Comparison of ENCODE assay signal across 12 cellular contexts in the genomic region with DNA sequence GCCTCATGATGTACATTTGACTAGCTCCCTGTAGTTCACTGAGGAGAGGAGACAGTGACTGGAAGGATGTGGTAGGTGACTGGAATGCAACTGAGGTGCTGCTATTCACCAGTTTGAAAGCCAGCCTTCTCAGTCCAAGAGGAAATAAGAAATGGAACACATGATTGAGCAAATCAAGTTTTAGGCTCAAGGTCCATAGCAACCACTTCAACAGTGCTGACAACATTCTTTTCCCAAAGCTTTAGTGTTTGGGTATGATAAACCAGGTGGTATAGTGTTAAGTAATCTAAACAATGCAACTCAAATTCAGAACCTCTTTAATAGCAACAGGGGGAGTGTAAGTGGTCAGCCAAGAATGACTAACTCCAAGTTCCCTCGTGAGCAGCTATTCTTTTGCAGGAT. TPM values are rescaled to one million over a fixed set of nuclear protein-coding genes. Genes with fewer than 3 reads are reported as not detected.
A peak's percentile ranks its signal among the peaks of the same experiment; 100 is the strongest.
DNase-seq lines count a peak whose midpoint lies in the region; ATAC-seq and TF ChIP-seq lines count a peak whose summit lies in the region.
"Had no signal": no experiment of that assay in that cellular context is flagged by ENCODE, and none has a peak within 500 bp of the region (broad histone marks: within the 10 kb centered on the region; RNA-seq: fewer than 3 reads in every experiment).

No MANE protein-coding gene starts in this region.

- no peaks in the 10 kb centered on the region for H3K9me2 ChIP-seq in SK-N-SH

- peaks cover 35% of the 10 kb centered on the region for H3K4me1 Mint-ChIP-seq in chondrocyte (ENCODE audit: low read depth)

- TF ChIP-seq CTCF in SK-N-SH (IDR thresholded peaks at IDR 0.05) (no peak), chondrocyte (IDR thresholded peaks at IDR 0.05) (no peak), upper lobe of left lung (IDR thresholded peaks at IDR 0.05) (no peak)

- H3K4me2 ChIP-seq in SK-N-SH = no peak overlapping the region

- no peak for TF ChIP-seq RAD21 in SK-N-SH (IDR thresholded peaks at IDR 0.05; ENCODE audit: low read length)

- TF ChIP-seq EP300 in SK-N-SH (IDR thresholded peaks at IDR 0.05; ENCODE audit: borderline replicate concordance in 1 of 2, low read depth in 1 of 2, low read length in 1 of 2) = no peak
- TF ChIP-seq EP300 in upper lobe of left lung (IDR thresholded peaks at IDR 0.05) = no peak

- ATAC-seq in SK-N-SH treated with all-trans-retinoic acid at 6 μM for 48 hours = peak; percentile 63
- peak; percentile 71 to 88 for ATAC-seq in upper lobe of left lung (ENCODE audit: low FRiP score in 2 of 2)
- ATAC-seq in HG02610 (IDR thresholded peaks at IDR 0.05; ENCODE audit: unreplicated experiment) = no peak
- no peak for ATAC-seq in HG02571 (IDR thresholded peaks at IDR 0.05; ENCODE audit: unreplicated experiment)
- ATAC-seq: T-helper 17 cell had no signal

- peak overlapping the region; percentile 85 for H3K27ac Mint-ChIP-seq in chondrocyte (ENCODE audit: unreplicated experiment)
- H3K27ac Mint-ChIP-seq: activated naive CD4-positive, alpha-beta T cell treated with anti-CD3 and anti-CD28 coated beads for 36 hours; T-helper 17 cell had no signal

- DNase-seq in SK-N-SH = no peak
- no peak for DNase-seq in chondrocyte (ENCODE audit: low spot score)
- peak; percentile 53 for DNase-seq in left kidney (ENCODE audit: low read depth, low spot score)
- no peak for DNase-seq in upper lobe of left lung
- no peak for DNase-seq in NCI-H2196 (lab: John Stamatoyannopoulos, UW; ENCODE audit: unreplicated experiment)
- DNase-seq: 8988T; activated naive CD4-positive, alpha-beta T cell treated with anti-CD3 and anti-CD28 coated beads for 36 hours; NCI-H1694; T-helper 17 cell had no signal

- no peaks in the 10 kb centered on the region for H3K9me3 Mint-ChIP-seq in chondrocyte (ENCODE audit: low read depth)
- H3K9me3 Mint-ChIP-seq: activated naive CD4-positive, alpha-beta T cell treated with anti-CD3 and anti-CD28 coated beads for 36 hours had no signal

- CTCF ChIA-PET in SK-N-SH (lab: Yijun Ruan, JAX) = interaction anchor here (0.8 to 1.6 kb wide), 2 partner anchors 15 to 31 kb away, joined by 3 to 6 read pairs; a partner anchor contains a TSS

- H3K27me3 ChIP-seq in SK-N-SH (ENCODE audit: insufficient read depth) (no peaks in the 10 kb centered on the region), upper lobe of left lung (no peaks in the 10 kb centered on the region)

- H3K4me1 ChIP-seq in SK-N-SH (ENCODE audit: control insufficient read depth in 1 of 2, insufficient read depth in 2 of 2, low read depth in 1 of 2, low read length in 1 of 2) (no peaks in the 10 kb centered on the region; a peak in 1 of 4 replicates), upper lobe of left lung (peaks cover 14 to 19% (median 18%) of the 10 kb centered on the region in 4 donors)

- H3K4me3 Mint-ChIP-seq in chondrocyte (ENCODE audit: unreplicated experiment) = no peak overlapping the region
- H3K4me3 Mint-ChIP-seq: activated naive CD4-positive, alpha-beta T cell treated with anti-CD3 and anti-CD28 coated beads for 36 hours; T-helper 17 cell had no signal

- no peaks in the 10 kb centered on the region for H4K20me1 ChIP-seq in SK-N-SH (ENCODE audit: insufficient read depth)

- H3K9ac ChIP-seq in SK-N-SH = no peak overlapping the region

- H3K36me3 ChIP-seq in SK-N-SH (replicated peaks in 1 of 2; ENCODE audit: control insufficient read depth in 1 of 2, insufficient read depth in 2 of 2, low read length in 1 of 2) (no peaks in the 10 kb centered on the region), upper lobe of left lung (no peaks in the 10 kb centered on the region)

- H3K9me3 ChIP-seq in SK-N-SH (no peaks in the 10 kb centered on the region), upper lobe of left lung (no peaks in the 10 kb centered on the region)

- peaks cover 7% of the 10 kb centered on the region for H3F3A ChIP-seq in SK-N-SH (replicated peaks; ENCODE audit: insufficient read depth)

- no peak overlapping the region for H2AFZ ChIP-seq in SK-N-SH (ENCODE audit: low read depth)

- H3K36me3 Mint-ChIP-seq in chondrocyte (ENCODE audit: low read depth) = no peaks in the 10 kb centered on the region

- no peak for TF ChIP-seq POLR2A in upper lobe of left lung (IDR thresholded peaks at IDR 0.05)

- POLR2A ChIA-PET in SK-N-SH (lab: Yijun Ruan, JAX) = no interaction called here

- H3K4me3 ChIP-seq in SK-N-SH (ENCODE audit: low read depth in 2 of 2, low read length in 1 of 2) (no peak overlapping the region), upper lobe of left lung (no peak overlapping the region)

- H3K27ac ChIP-seq in SK-N-SH (ENCODE audit: low read depth in 2 of 2, low read length in 1 of 2) = peak overlapping the region in 1 of 2 experiments; percentile 41; a peak in 2 of 4 replicates
- peak overlapping the region; percentile 43 to 74 (median 65) for H3K27ac ChIP-seq in upper lobe of left lung

- WGBS in SK-N-SH (ENCODE audit: low lambda C conversion rate) = 22% methylated on average over 1 of the region's 1 CpG
- 18 to 24% methylated on average over 1 of the region's 1 CpG for WGBS in upper lobe of left lung, 2 donors

- no peaks in the 10 kb centered on the region for H3K27me3 Mint-ChIP-seq in chondrocyte (ENCODE audit: low read depth)
- H3K27me3 Mint-ChIP-seq: T-helper 17 cell had no signal

- peaks cover 85% of the 10 kb centered on the region for H3K79me2 ChIP-seq in SK-N-SH (ENCODE audit: insufficient read depth)

TF ChIP-seq in SK-N-SH treated with all-trans-retinoic acid at 6 μM for 48 hours, 23 proteins besides CTCF, POLR2A, EP300 and RAD21 (continues in another document):
- TF ChIP-seq, protein P1, sequence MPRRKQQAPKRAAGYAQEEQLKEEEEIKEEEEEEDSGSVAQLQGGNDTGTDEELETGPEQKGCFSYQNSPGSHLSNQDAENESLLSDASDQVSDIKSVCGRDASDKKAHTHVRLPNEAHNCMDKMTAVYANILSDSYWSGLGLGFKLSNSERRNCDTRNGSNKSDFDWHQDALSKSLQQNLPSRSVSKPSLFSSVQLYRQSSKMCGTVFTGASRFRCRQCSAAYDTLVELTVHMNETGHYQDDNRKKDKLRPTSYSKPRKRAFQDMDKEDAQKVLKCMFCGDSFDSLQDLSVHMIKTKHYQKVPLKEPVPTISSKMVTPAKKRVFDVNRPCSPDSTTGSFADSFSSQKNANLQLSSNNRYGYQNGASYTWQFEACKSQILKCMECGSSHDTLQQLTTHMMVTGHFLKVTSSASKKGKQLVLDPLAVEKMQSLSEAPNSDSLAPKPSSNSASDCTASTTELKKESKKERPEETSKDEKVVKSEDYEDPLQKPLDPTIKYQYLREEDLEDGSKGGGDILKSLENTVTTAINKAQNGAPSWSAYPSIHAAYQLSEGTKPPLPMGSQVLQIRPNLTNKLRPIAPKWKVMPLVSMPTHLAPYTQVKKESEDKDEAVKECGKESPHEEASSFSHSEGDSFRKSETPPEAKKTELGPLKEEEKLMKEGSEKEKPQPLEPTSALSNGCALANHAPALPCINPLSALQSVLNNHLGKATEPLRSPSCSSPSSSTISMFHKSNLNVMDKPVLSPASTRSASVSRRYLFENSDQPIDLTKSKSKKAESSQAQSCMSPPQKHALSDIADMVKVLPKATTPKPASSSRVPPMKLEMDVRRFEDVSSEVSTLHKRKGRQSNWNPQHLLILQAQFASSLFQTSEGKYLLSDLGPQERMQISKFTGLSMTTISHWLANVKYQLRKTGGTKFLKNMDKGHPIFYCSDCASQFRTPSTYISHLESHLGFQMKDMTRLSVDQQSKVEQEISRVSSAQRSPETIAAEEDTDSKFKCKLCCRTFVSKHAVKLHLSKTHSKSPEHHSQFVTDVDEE (CRISPR knock-in tag; IDR thresholded peaks at IDR 0.05) = no peak
- TF ChIP-seq ZNF565 (CRISPR knock-in tag; conservative IDR thresholded peaks at IDR 0.05; ENCODE audit: low read depth) (no peak), RARB (CRISPR knock-in tag; IDR thresholded peaks at IDR 0.05) (no peak)

TF ChIP-seq in SK-N-SH, 30 proteins besides CTCF, POLR2A, EP300 and RAD21:
- TF ChIP-seq, protein P2, sequence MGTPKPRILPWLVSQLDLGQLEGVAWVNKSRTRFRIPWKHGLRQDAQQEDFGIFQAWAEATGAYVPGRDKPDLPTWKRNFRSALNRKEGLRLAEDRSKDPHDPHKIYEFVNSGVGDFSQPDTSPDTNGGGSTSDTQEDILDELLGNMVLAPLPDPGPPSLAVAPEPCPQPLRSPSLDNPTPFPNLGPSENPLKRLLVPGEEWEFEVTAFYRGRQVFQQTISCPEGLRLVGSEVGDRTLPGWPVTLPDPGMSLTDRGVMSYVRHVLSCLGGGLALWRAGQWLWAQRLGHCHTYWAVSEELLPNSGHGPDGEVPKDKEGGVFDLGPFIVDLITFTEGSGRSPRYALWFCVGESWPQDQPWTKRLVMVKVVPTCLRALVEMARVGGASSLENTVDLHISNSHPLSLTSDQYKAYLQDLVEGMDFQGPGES (IDR thresholded peaks at IDR 0.05; ENCODE audit: low read depth, low read length) = no peak
- no peak for TF ChIP-seq TCF12 (IDR thresholded peaks at IDR 0.05)

RNA-seq across cellular contexts. Expression of a gene that starts 9.2 kb away (rescaled TPM):
- polyA plus RNA-seq in SK-N-SH (2012; rRNA removed) = 6.0 and 6.9 TPM in 2 replicates
- 5.7 and 6.2 TPM in 2 replicates for polyA plus RNA-seq in SK-N-SH (2012; cell fraction: cytosol; rRNA removed)
- polyA plus RNA-seq in SK-N-SH (2012; cell fraction: nucleus; rRNA removed) = 9.9 and 11.4 TPM in 2 replicates
- total RNA-seq in chondrocyte (52.6 to 55.5 TPM (median 52.9 TPM) in 3 replicates), upper lobe of left lung (10 to 100 TPM; 30.4 to 57.5 (median 44.9) TPM)

RNA-seq across cellular contexts. Expression of a gene that starts 32.3 kb away (rescaled TPM):
- 0.21 and 0.34 TPM in 2 replicates for polyA plus RNA-seq in SK-N-SH (2012; rRNA removed)
- polyA plus RNA-seq in SK-N-SH (2012; cell fraction: cytosol; rRNA removed) = 0.05 and 0.09 TPM in 2 replicates
- 1.8 and 1.9 TPM in 2 replicates for polyA plus RNA-seq in SK-N-SH (2012; cell fraction: nucleus; rRNA removed)
- 3.3 to 5.1 TPM (median 3.5 TPM) in 3 replicates for total RNA-seq in chondrocyte
- total RNA-seq in upper lobe of left lung = 10 to 100 TPM in 5 of 6 donors, 1 to 10 TPM in 1; 9.4 to 78.6 (median 14.2) TPM

RNA-seq across cellular contexts. Expression of a gene that starts 58.3 kb away (rescaled TPM):
- 0.02 and 0.08 TPM in 2 replicates for polyA plus RNA-seq in SK-N-SH (2012; rRNA removed)
- 0.04 and 0.09 TPM in 2 replicates for polyA plus RNA-seq in SK-N-SH (2012; cell fraction: cytosol; rRNA removed)
- polyA plus RNA-seq in SK-N-SH (2012; cell fraction: nucleus; rRNA removed) = 0.02 TPM in 2 replicates
- total RNA-seq in chondrocyte = 0.46 to 1.2 TPM (median 0.47 TPM) in 3 replicates
- total RNA-seq in upper lobe of left lung = under 1 TPM in 4 of 6 donors, not detected in 2; 0.06 to 0.61 (median 0.16) TPM
- total RNA-seq: activated naive CD4-positive, alpha-beta T cell treated with anti-CD3 and anti-CD28 coated beads for 36 hours; T-helper 17 cell had no signal

Comparison
In these comparisons a context has a peak if more than half of its experiments do, and no peak if none do; other contexts are left out.
1. ATAC-seq: peak in SK-N-SH treated with all-trans-retinoic acid at 6 μM for 48 hours (single experiment) and upper lobe of left lung (2 of 2); none in HG02610 (single experiment) and HG02571 (single experiment).